33 cellular contexts compared by ENCODE assay signal in genomic region chr12:97300431-97300830, GRCh38.
"Had no signal": no experiment of that assay in that cellular context is flagged by ENCODE, and none has a peak within 500 bp of the region (broad histone marks: within the 10 kb centered on the region; RNA-seq: fewer than 3 reads in every experiment).

No MANE protein-coding gene starts in this region.

- H3K27me3 Mint-ChIP-seq: activated CD8-positive, alpha-beta memory T cell treated with anti-CD3 and anti-CD28 coated beads, Interleukin-2, amount 10 ng/mL, durations not matched to agents 7 days and 5 days had no signal

- H3K36me3 Mint-ChIP-seq: activated CD4-positive, alpha-beta memory T cell treated with anti-CD3 and anti-CD28 coated beads for 36 hours; activated CD8-positive, alpha-beta memory T cell treated with anti-CD3 and anti-CD28 coated beads, Interleukin-2, amount 10 ng/mL, durations not matched to agents 7 days and 5 days; activated naive CD4-positive, alpha-beta T cell treated with anti-CD3 and anti-CD28 coated beads, Interleukin-2, amount 50 U/mL, for 24 hours; activated naive CD8-positive, alpha-beta T cell treated with anti-CD3 and anti-CD28 coated beads, Interleukin-2, amount 10 ng/mL, durations not matched to agents 7 days and 5 days had no signal

- H3K36me3 ChIP-seq: brain microvascular endothelial cell, gastrocnemius medialis had no signal

- H3K4me3 Mint-ChIP-seq: activated CD4-positive, alpha-beta memory T cell treated with anti-CD3 and anti-CD28 coated beads for 36 hours; activated CD4-positive, alpha-beta T cell treated with anti-CD3 and anti-CD28 coated beads for 36 hours; activated CD4-positive, alpha-beta T cell treated with anti-CD3 and anti-CD28 coated beads, Interleukin-2, amount 10 ng/mL, durations not matched to agents 24 days and 14 days; activated CD8-positive, alpha-beta memory T cell treated with anti-CD3 and anti-CD28 coated beads, Interleukin-2, amount 10 ng/mL, durations not matched to agents 7 days and 5 days; activated CD8-positive, alpha-beta T cell treated with anti-CD3 and anti-CD28 coated beads, Interleukin-2, amount 10 ng/mL, durations not matched to agents 7 days and 5 days; activated naive CD4-positive, alpha-beta T cell treated with anti-CD3 and anti-CD28 coated beads for 36 hours; activated naive CD4-positive, alpha-beta T cell treated with anti-CD3 and anti-CD28 coated beads, Interleukin-2, amount 50 U/mL, for 24 hours; activated naive CD8-positive, alpha-beta T cell treated with anti-CD3 and anti-CD28 coated beads, Interleukin-2, amount 10 ng/mL, durations not matched to agents 7 days and 5 days; activated T-helper 1 cell treated with anti-CD3 and anti-CD28 coated beads, Interleukin-12 subunit alpha, Interleukin-12 subunit beta, Interleukin-2, Interleukin-4 antibody, amounts not matched to agents 30 ng/mL and 10 ng/mL and 1 ng/mL, durations not matched to agents 14 hours and 24 hours and 36 hours; central memory CD8-positive, alpha-beta T cell; dendritic cell treated with granulocyte-macrophage colony-stimulating factor and Interleukin-4, amounts not matched to agents 40 ng/mL and 50 ng/mL, for 4 days; endodermal cell; T-helper 17 cell; T-helper 2 cell treated with Interferon-gamma antibody and Interleukin-4, amounts not matched to agents 5 μg/mL and 100 μg/mL, for 36 hours had no signal

- H3K9me3 ChIP-seq: gastrocnemius medialis had no signal

- H3K27ac Mint-ChIP-seq: activated CD4-positive, alpha-beta memory T cell treated with anti-CD3 and anti-CD28 coated beads for 36 hours; activated CD4-positive, alpha-beta T cell treated with anti-CD3 and anti-CD28 coated beads for 36 hours; activated CD4-positive, alpha-beta T cell treated with anti-CD3 and anti-CD28 coated beads, Interleukin-2, amount 10 ng/mL, durations not matched to agents 24 days and 14 days; activated CD8-positive, alpha-beta memory T cell treated with anti-CD3 and anti-CD28 coated beads, Interleukin-2, amount 10 ng/mL, durations not matched to agents 7 days and 5 days; activated CD8-positive, alpha-beta T cell treated with anti-CD3 and anti-CD28 coated beads, Interleukin-2, amount 10 ng/mL, durations not matched to agents 7 days and 5 days; activated naive CD4-positive, alpha-beta T cell treated with anti-CD3 and anti-CD28 coated beads for 36 hours; activated naive CD4-positive, alpha-beta T cell treated with anti-CD3 and anti-CD28 coated beads, Interleukin-2, amount 50 U/mL, for 24 hours; activated naive CD8-positive, alpha-beta T cell treated with anti-CD3 and anti-CD28 coated beads, Interleukin-2, amount 10 ng/mL, durations not matched to agents 7 days and 5 days; activated T-helper 1 cell treated with anti-CD3 and anti-CD28 coated beads, Interleukin-12 subunit alpha, Interleukin-12 subunit beta, Interleukin-2, Interleukin-4 antibody, amounts not matched to agents 30 ng/mL and 10 ng/mL and 1 ng/mL, durations not matched to agents 14 hours and 24 hours and 36 hours; activated T-helper 2 cell treated with anti-CD3 and anti-CD28 coated beads, Interferon-gamma antibody, Interleukin-2, Interleukin-4, amounts not matched to agents 10 μg/mL and 5 μg/mL and 100 μg/mL, durations not matched to agents 14 hours and 24 hours and 36 hours; dendritic cell treated with granulocyte-macrophage colony-stimulating factor and Interleukin-4, amounts not matched to agents 40 ng/mL and 50 ng/mL, for 4 days; endodermal cell; T-helper 17 cell; T-helper 2 cell treated with Interferon-gamma antibody and Interleukin-4, amounts not matched to agents 5 μg/mL and 100 μg/mL, for 36 hours had no signal

- H3K9me3 Mint-ChIP-seq: activated CD4-positive, alpha-beta T cell treated with anti-CD3 and anti-CD28 coated beads, Interleukin-2, amount 10 ng/mL, durations not matched to agents 24 days and 14 days; activated naive CD4-positive, alpha-beta T cell treated with anti-CD3 and anti-CD28 coated beads, Interleukin-2, amount 50 U/mL, for 24 hours; activated naive CD8-positive, alpha-beta T cell treated with anti-CD3 and anti-CD28 coated beads, Interleukin-2, amount 10 ng/mL, durations not matched to agents 7 days and 5 days; activated T-helper 2 cell treated with anti-CD3 and anti-CD28 coated beads, Interferon-gamma antibody, Interleukin-2, Interleukin-4, amounts not matched to agents 10 μg/mL and 5 μg/mL and 100 μg/mL, durations not matched to agents 14 hours and 24 hours and 36 hours; central memory CD8-positive, alpha-beta T cell; T-helper 2 cell treated with Interferon-gamma antibody and Interleukin-4, amounts not matched to agents 5 μg/mL and 100 μg/mL, for 36 hours had no signal

- DNase-seq: activated CD4-positive, alpha-beta memory T cell treated with anti-CD3 and anti-CD28 coated beads for 36 hours; activated CD4-positive, alpha-beta T cell treated with anti-CD3 and anti-CD28 coated beads for 36 hours; activated CD4-positive, alpha-beta T cell treated with anti-CD3 and anti-CD28 coated beads, Interleukin-2, amount 10 ng/mL, durations not matched to agents 24 days and 14 days; activated CD4-positive, CD25-positive, alpha-beta regulatory T cell; activated CD4-positive, CD25-positive, alpha-beta regulatory T cell treated with anti-CD3 and anti-CD28 coated beads, Interleukin-2, amount 50 U/mL, for 72 hours; activated CD8-positive, alpha-beta memory T cell treated with anti-CD3 and anti-CD28 coated beads, Interleukin-2, amount 10 ng/mL, durations not matched to agents 7 days and 5 days; activated CD8-positive, alpha-beta memory T cell treated with anti-CD3 and anti-CD28 coated beads, Interleukin-2, amount 50 U/mL, for 4 hours; activated CD8-positive, alpha-beta T cell treated with anti-CD3 and anti-CD28 coated beads, Interleukin-2, amount 10 ng/mL, durations not matched to agents 7 days and 5 days; activated effector memory CD4-positive, alpha-beta T cell treated with anti-CD3 and anti-CD28 coated beads, Interleukin-2, amount 50 U/mL, for 16 hours; activated naive CD4-positive, alpha-beta T cell treated with anti-CD3 and anti-CD28 coated beads for 36 hours; activated naive CD8-positive, alpha-beta T cell treated with anti-CD3 and anti-CD28 coated beads, Interleukin-2, amount 10 ng/mL, durations not matched to agents 7 days and 5 days; activated T-cell treated with anti-CD3 and anti-CD28 coated beads, Interleukin-2, amount 50 U/mL, for 1 hour; activated T-cell treated with anti-CD3 and anti-CD28 coated beads, Interleukin-2, amount 50 U/mL, for 48 hours; amniotic stem cell; anterior cingulate cortex; brain microvascular endothelial cell; dorsolateral prefrontal cortex; effector memory CD4-positive, alpha-beta T cell; foreskin keratinocyte; gastrocnemius medialis; SW 1271; T-helper 1 cell; T-helper 17 cell; T1000 had no signal

- H3K4me1 ChIP-seq: foreskin keratinocyte had no signal

- H3K27ac ChIP-seq: brain microvascular endothelial cell, coronary artery, dorsolateral prefrontal cortex, foreskin keratinocyte, gastrocnemius medialis had no signal

- H3K27me3 ChIP-seq: brain microvascular endothelial cell, dorsolateral prefrontal cortex, foreskin keratinocyte, gastrocnemius medialis had no signal

- ATAC-seq: activated CD4-positive, alpha-beta T cell treated with anti-CD3 and anti-CD28 coated beads for 36 hours; activated CD8-positive, alpha-beta memory T cell treated with anti-CD3 and anti-CD28 coated beads, Interleukin-2, amount 10 ng/mL, durations not matched to agents 7 days and 5 days; activated CD8-positive, alpha-beta T cell treated with anti-CD3 and anti-CD28 coated beads, Interleukin-2, amount 10 ng/mL, durations not matched to agents 7 days and 5 days; esophagus mucosa; foreskin keratinocyte; gastrocnemius medialis; T-helper 17 cell had no signal

- H3K4me3 ChIP-seq: coronary artery, dorsolateral prefrontal cortex, gastrocnemius medialis had no signal

- H3K4me1 Mint-ChIP-seq: activated CD4-positive, alpha-beta T cell treated with anti-CD3 and anti-CD28 coated beads for 36 hours; activated CD4-positive, alpha-beta T cell treated with anti-CD3 and anti-CD28 coated beads, Interleukin-2, amount 10 ng/mL, durations not matched to agents 24 days and 14 days; activated CD8-positive, alpha-beta memory T cell treated with anti-CD3 and anti-CD28 coated beads, Interleukin-2, amount 10 ng/mL, durations not matched to agents 7 days and 5 days; activated naive CD4-positive, alpha-beta T cell treated with anti-CD3 and anti-CD28 coated beads, Interleukin-2, amount 50 U/mL, for 24 hours; activated naive CD8-positive, alpha-beta T cell treated with anti-CD3 and anti-CD28 coated beads, Interleukin-2, amount 10 ng/mL, durations not matched to agents 7 days and 5 days; central memory CD8-positive, alpha-beta T cell; T-helper 17 cell had no signal
